ENCODE assay signal across 8 cellular contexts in genomic region chr11:72751293-72752087, GRCh38. TPM values are rescaled to one million over a fixed set of nuclear protein-coding genes. Genes with fewer than 3 reads are reported as not detected.
A peak's percentile ranks its signal among the peaks of the same experiment; 100 is the strongest.
DNase-seq lines count a peak whose midpoint lies in the region; ATAC-seq and TF ChIP-seq lines count a peak whose summit lies in the region.

No MANE protein-coding gene starts in this region.

- intact Hi-C loops in colonic mucosa (cut with DNase I), result no loop called here
- intact Hi-C loops in naive thymus-derived CD4-positive, alpha-beta T cell (cut with micrococcal nuclease), result loop anchor here (1.0 to 2.0 kb wide), 7 partner anchors 15 to 71 kb away; partner anchors contain the start of gene ATG16L2 (in 2 of the 2)

- peak overlapping the region; percentile 6 for H3K27ac ChIP-seq in colonic mucosa
- H3K27ac ChIP-seq in naive thymus-derived CD4-positive, alpha-beta T cell (ENCODE audit: low read depth, low read length), result peak overlapping the region; percentile 81

- H3K27me3 ChIP-seq in colonic mucosa, result no peaks in the 10 kb centered on the region
- no peaks in the 10 kb centered on the region for H3K27me3 ChIP-seq in naive thymus-derived CD4-positive, alpha-beta T cell (ENCODE audit: control insufficient read depth in 2 of 2, insufficient read depth in 2 of 2, low read length in 2 of 2)

- peak overlapping the region; percentile 70 to 84 for H3K9ac ChIP-seq in colonic mucosa (ENCODE audit: low read depth in 2 of 2, low read length in 2 of 2)

- ATAC-seq in naive thymus-derived CD4-positive, alpha-beta T cell, result no peak
- no peak for ATAC-seq in GM21360 (IDR thresholded peaks at IDR 0.05; ENCODE audit: unreplicated experiment)
- ATAC-seq in HG03135 (IDR thresholded peaks at IDR 0.05; ENCODE audit: unreplicated experiment), result no peak

- H3K36me3 ChIP-seq in colonic mucosa, result peaks cover 4% of the 10 kb centered on the region
- peaks cover 0 to 14% (median 0%) of the 10 kb centered on the region in 3 experiments for H3K36me3 ChIP-seq in naive thymus-derived CD4-positive, alpha-beta T cell (ENCODE audit: control insufficient read depth in 2 of 3, insufficient read depth in 3 of 3, low read length in 3 of 3)

- peaks cover 38 to 58% (median 52%) of the 10 kb centered on the region in 7 donors for H3K4me1 Mint-ChIP-seq in naive thymus-derived CD4-positive, alpha-beta T cell

- POLR2A ChIA-PET in naive thymus-derived CD4-positive, alpha-beta T cell (lab: Charles Lee), result interaction anchor here (1.0 to 1.4 kb wide), 2 partner anchors 26 to 43 kb away, joined by 3 read pairs; no protein-coding TSS in a partner anchor

- CTCF ChIA-PET in naive thymus-derived CD4-positive, alpha-beta T cell (lab: Charles Lee), result interaction anchor here (0.7 to 1.2 kb wide), 2 partner anchors 22 to 25 kb away, joined by 3 read pairs; no protein-coding TSS in a partner anchor

- H3K4me3 Mint-ChIP-seq in naive thymus-derived CD4-positive, alpha-beta T cell, result peak overlapping the region; percentile 87 to 98 (median 94)

- H3K27me3 Mint-ChIP-seq in naive thymus-derived CD4-positive, alpha-beta T cell, result no peaks in the 10 kb centered on the region

- H3K4me1 ChIP-seq in colonic mucosa, result peaks cover 3% of the 10 kb centered on the region
- H3K4me1 ChIP-seq in naive thymus-derived CD4-positive, alpha-beta T cell (ENCODE audit: control insufficient read depth in 2 of 2, insufficient read depth in 2 of 2, low read length in 2 of 2), result peaks cover 29 to 38% of the 10 kb centered on the region in 2 donors

- peak overlapping the region; percentile 71 to 94 (median 91) for H3K27ac Mint-ChIP-seq in naive thymus-derived CD4-positive, alpha-beta T cell

- H3K9me3 ChIP-seq in colonic mucosa, result no peaks in the 10 kb centered on the region
- no peaks in the 10 kb centered on the region for H3K9me3 ChIP-seq in naive thymus-derived CD4-positive, alpha-beta T cell (ENCODE audit: control insufficient read depth in 2 of 3, low read length in 3 of 3)

- H3K9me3 Mint-ChIP-seq in naive thymus-derived CD4-positive, alpha-beta T cell, result no peaks in the 10 kb centered on the region

- DNase-seq in ELF-1 (ENCODE audit: low read depth, low spot score) (peak; percentile 56), NCI-H2029 treated with DMSO at 0.1 percent for 48 hours (lab: John Stamatoyannopoulos, UW) (peak; percentile 60), colonic mucosa (no peak), CD1c-positive myeloid dendritic cell (ENCODE audit: extremely low spot score) (no peak), T-helper 9 cell (no peak)
- DNase-seq in naive thymus-derived CD4-positive, alpha-beta T cell, result no peak

- TF ChIP-seq CTCF in colonic mucosa (IDR thresholded peaks at IDR 0.05), result no peak

- peaks cover 0 to 7% (median 2%) of the 10 kb centered on the region in 5 donors for H3K36me3 Mint-ChIP-seq in naive thymus-derived CD4-positive, alpha-beta T cell

- peak overlapping the region; percentile 69 for H3K4me3 ChIP-seq in colonic mucosa
- peak overlapping the region; percentile 93 for H3K4me3 ChIP-seq in naive thymus-derived CD4-positive, alpha-beta T cell (ENCODE audit: low read length)

RNA-seq across cellular contexts. Expression of gene ARAP1, which starts 0.7 kb away (rescaled TPM):
- 10 to 100 TPM; 70.4 to 89.8 TPM for total RNA-seq in colonic mucosa
- 100 to 1,000 TPM; 119 to 317 (median 156) TPM for total RNA-seq in naive thymus-derived CD4-positive, alpha-beta T cell
- polyA plus RNA-seq in naive thymus-derived CD4-positive, alpha-beta T cell, result 10 to 100 TPM; 30.4 to 55.3 TPM

RNA-seq across cellular contexts. Expression of gene STARD10, which starts 42.4 kb away (rescaled TPM):
- 100 to 1,000 TPM; 519 to 905 TPM for total RNA-seq in colonic mucosa
- 10 to 100 TPM; 10.9 to 26.1 (median 16.4) TPM for total RNA-seq in naive thymus-derived CD4-positive, alpha-beta T cell
- 10 to 100 TPM; 18.4 to 20.0 TPM for polyA plus RNA-seq in naive thymus-derived CD4-positive, alpha-beta T cell

Comparison
In these comparisons a context has a peak if more than half of its experiments do, and no peak if none do; other contexts are left out.
1. DNase-seq: peak in ELF-1 (single experiment) and NCI-H2029 treated with DMSO at 0.1 percent for 48 hours (single experiment); none in colonic mucosa (single experiment), naive thymus-derived CD4-positive, alpha-beta T cell (0 of 9), CD1c-positive myeloid dendritic cell (single experiment) and T-helper 9 cell (single experiment).
2. RNA of gene STARD10, which starts 42.4 kb away (total RNA-seq): 519 to 905 TPM in colonic mucosa; 10.9 to 26.1 TPM in naive thymus-derived CD4-positive, alpha-beta T cell; every median in the first group is over 10 times any median in the second.